ENCODE assay signal across 2 cellular contexts in the genomic region with DNA sequence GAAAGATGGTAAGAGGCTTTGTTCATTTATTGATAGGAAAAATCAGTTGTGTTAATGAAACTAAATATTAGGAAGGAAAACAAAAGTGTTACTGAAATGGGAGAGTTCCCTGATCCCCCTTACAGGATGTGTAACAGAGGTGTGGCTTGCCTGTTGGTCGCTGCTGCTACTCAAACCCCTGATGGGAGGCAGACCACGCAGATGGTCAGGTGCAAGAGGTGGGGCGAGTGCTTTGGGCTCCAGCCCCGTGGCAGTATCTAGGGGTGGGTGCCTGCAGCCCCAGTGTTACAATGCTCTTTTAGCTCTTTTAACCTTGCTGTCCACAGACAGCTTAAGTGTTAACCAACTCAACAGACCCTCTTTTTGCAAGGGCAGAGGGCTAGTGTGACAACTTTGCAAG.
TF ChIP-seq lines count a peak whose summit lies in the region.

No MANE protein-coding gene starts in this region.

TF ChIP-seq in WTC11, 78 proteins besides CTCF, POLR2A, EP300 and RAD21 (continued from another document):
- no peak for TF ChIP-seq ARID4B (CRISPR knock-in tag; IDR thresholded peaks at IDR 0.05; ENCODE audit: borderline replicate concordance)
- no peak for TF ChIP-seq KAT7 (CRISPR knock-in tag; IDR thresholded peaks at IDR 0.05; ENCODE audit: borderline replicate concordance)
- TF ChIP-seq, protein P1, sequence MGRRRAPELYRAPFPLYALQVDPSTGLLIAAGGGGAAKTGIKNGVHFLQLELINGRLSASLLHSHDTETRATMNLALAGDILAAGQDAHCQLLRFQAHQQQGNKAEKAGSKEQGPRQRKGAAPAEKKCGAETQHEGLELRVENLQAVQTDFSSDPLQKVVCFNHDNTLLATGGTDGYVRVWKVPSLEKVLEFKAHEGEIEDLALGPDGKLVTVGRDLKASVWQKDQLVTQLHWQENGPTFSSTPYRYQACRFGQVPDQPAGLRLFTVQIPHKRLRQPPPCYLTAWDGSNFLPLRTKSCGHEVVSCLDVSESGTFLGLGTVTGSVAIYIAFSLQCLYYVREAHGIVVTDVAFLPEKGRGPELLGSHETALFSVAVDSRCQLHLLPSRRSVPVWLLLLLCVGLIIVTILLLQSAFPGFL (CRISPR knock-in tag; IDR thresholded peaks at IDR 0.05; ENCODE audit: borderline replicate concordance), result no peak
- TF ChIP-seq, protein P2, sequence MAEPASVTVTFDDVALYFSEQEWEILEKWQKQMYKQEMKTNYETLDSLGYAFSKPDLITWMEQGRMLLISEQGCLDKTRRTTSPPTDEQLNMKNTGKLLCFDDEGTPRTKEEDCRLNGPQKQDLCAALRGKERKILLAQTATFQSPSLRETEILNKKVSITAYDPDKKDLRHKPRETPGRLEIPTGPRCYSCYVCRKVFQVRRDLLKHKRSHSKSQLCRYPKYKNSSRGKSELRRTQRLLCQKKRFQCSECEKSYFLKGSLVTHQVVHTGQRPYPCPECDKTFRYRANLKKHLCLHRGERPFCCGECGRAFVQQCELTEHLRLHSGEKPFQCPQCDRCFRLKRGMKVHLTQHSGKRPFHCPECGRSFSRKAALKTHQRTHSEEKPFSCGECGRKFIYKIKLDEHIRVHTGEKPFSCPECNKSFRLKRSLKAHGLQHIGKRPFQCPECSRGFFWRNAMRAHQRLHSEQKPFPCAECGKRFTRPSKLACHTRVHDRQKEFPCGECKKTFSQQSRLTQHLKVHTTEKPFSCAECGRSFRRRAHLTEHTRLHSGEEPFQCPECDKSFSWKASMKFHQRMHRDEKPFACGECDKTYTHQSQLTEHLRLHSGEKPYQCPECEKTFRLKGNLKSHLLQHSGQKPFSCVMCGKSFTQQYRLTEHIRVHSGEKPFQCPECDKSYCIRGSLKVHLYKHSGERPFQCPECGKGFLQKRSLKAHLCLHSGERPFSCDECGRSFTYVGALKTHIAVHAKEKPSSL (CRISPR knock-in tag; conservative IDR thresholded peaks at IDR 0.05), result no peak
- TF ChIP-seq, protein P3, sequence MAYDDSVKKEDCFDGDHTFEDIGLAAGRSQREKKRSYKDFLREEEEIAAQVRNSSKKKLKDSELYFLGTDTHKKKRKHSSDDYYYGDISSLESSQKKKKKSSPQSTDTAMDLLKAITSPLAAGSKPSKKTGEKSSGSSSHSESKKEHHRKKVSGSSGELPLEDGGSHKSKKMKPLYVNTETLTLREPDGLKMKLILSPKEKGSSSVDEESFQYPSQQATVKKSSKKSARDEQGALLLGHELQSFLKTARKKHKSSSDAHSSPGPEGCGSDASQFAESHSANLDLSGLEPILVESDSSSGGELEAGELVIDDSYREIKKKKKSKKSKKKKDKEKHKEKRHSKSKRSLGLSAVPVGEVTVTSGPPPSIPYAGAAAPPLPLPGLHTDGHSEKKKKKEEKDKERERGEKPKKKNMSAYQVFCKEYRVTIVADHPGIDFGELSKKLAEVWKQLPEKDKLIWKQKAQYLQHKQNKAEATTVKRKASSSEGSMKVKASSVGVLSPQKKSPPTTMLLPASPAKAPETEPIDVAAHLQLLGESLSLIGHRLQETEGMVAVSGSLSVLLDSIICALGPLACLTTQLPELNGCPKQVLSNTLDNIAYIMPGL (CRISPR knock-in tag; IDR thresholded peaks at IDR 0.05), result no peak
- no peak for TF ChIP-seq GTF2I (CRISPR knock-in tag; conservative IDR thresholded peaks at IDR 0.05)
- TF ChIP-seq NR2C2 (CRISPR knock-in tag; IDR thresholded peaks at IDR 0.05), result no peak
- TF ChIP-seq E2F5 (CRISPR knock-in tag; IDR thresholded peaks at IDR 0.05), result no peak
- TF ChIP-seq, protein P4, sequence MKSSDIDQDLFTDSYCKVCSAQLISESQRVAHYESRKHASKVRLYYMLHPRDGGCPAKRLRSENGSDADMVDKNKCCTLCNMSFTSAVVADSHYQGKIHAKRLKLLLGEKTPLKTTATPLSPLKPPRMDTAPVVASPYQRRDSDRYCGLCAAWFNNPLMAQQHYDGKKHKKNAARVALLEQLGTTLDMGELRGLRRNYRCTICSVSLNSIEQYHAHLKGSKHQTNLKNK (CRISPR knock-in tag; IDR thresholded peaks at IDR 0.05), result no peak

TF ChIP-seq in H1, 55 proteins besides CTCF, POLR2A, EP300 and RAD21 (continued from another document):
- TF ChIP-seq RNF2 (IDR thresholded peaks at IDR 0.05; ENCODE audit: borderline replicate concordance, low read depth, low read length, missing control alignments, poor library complexity, severe bottlenecking), result no peak
- no peak for TF ChIP-seq POU5F1 (IDR thresholded peaks at IDR 0.05; ENCODE audit: low read depth, low read length)
- no peak for TF ChIP-seq JUN (IDR thresholded peaks at IDR 0.05; ENCODE audit: low read depth, low read length)
- no peak for TF ChIP-seq RXRA (IDR thresholded peaks at IDR 0.05; ENCODE audit: insufficient read depth, low read depth, low read length)
